16 cellular contexts compared by ENCODE assay signal in genomic region chr19:55248704-55249103, GRCh38. TPM values are rescaled to one million over a fixed set of nuclear protein-coding genes. Genes with fewer than 3 reads are reported as not detected.
A peak's percentile ranks its signal among the peaks of the same experiment; 100 is the strongest.
DNase-seq lines count a peak whose midpoint lies in the region; ATAC-seq and TF ChIP-seq lines count a peak whose summit lies in the region.
"Had no signal": no experiment of that assay in that cellular context is flagged by ENCODE, and none has a peak within 500 bp of the region (broad histone marks: within the 10 kb centered on the region; RNA-seq: fewer than 3 reads in every experiment).

No MANE protein-coding gene starts in this region.

- peaks cover 39% of the 10 kb centered on the region for H3K4me1 Mint-ChIP-seq in Calu3 (ENCODE audit: low read depth, unreplicated experiment)
- peaks cover 28% of the 10 kb centered on the region for H3K4me1 Mint-ChIP-seq in activated T-helper 17 cell treated with anti-CD3 and anti-CD28 coated beads, Interleukin-2, amount 50 U/mL, for 72 hours
- H3K4me1 Mint-ChIP-seq in naive thymus-derived CD8-positive, alpha-beta T cell, result peaks cover 32 to 67% (median 56%) of the 10 kb centered on the region in 4 donors

- peak overlapping the region in 9 of 11 experiments; percentile 24 to 63 (median 46); a peak in 16 of 22 replicates for H3K9ac ChIP-seq in BLaER1 treated with 17β-estradiol and CSF1 and Interleukin-3, amounts not matched to agents 10 nM and 100 nM

- no peaks in the 10 kb centered on the region for H3K9me3 ChIP-seq in BLaER1 treated with 17β-estradiol and CSF1 and Interleukin-3, amounts not matched to agents 10 nM and 100 nM (replicated peaks in 1 of 11)
- H3K9me3 ChIP-seq: gastrocnemius medialis had no signal

- no peak overlapping the region for H3K4me3 ChIP-seq in BLaER1 treated with 17β-estradiol and CSF1 and Interleukin-3, amounts not matched to agents 10 nM and 100 nM
- H3K4me3 ChIP-seq: gastrocnemius medialis, GM23338 had no signal

- peaks cover 40% of the 10 kb centered on the region for H3K36me3 Mint-ChIP-seq in Calu3 (ENCODE audit: insufficient read depth, unreplicated experiment)
- H3K36me3 Mint-ChIP-seq in activated T-helper 17 cell treated with anti-CD3 and anti-CD28 coated beads, Interleukin-2, amount 50 U/mL, for 72 hours (ENCODE audit: low read depth), result peaks cover 76% of the 10 kb centered on the region
- peaks cover 0 to 51% (median 2%) of the 10 kb centered on the region in 3 donors for H3K36me3 Mint-ChIP-seq in naive thymus-derived CD8-positive, alpha-beta T cell

- H3K9me3 Mint-ChIP-seq in Calu3 (ENCODE audit: low read depth, unreplicated experiment), result no peaks in the 10 kb centered on the region
- H3K9me3 Mint-ChIP-seq in activated T-helper 17 cell treated with anti-CD3 and anti-CD28 coated beads, Interleukin-2, amount 50 U/mL, for 72 hours, result no peaks in the 10 kb centered on the region
- H3K9me3 Mint-ChIP-seq in naive thymus-derived CD8-positive, alpha-beta T cell, result no peaks in the 10 kb centered on the region
- H3K9me3 Mint-ChIP-seq: GM23338, neural crest cell had no signal

- DNase-seq in Calu3 (no peak), NCI-H748 treated with DMSO at 0.1 percent for 48 hours (lab: John Stamatoyannopoulos, UW) (no peak), NCI-H2107 (lab: John Stamatoyannopoulos, UW) (no peak)
- DNase-seq in naive thymus-derived CD8-positive, alpha-beta T cell, result no peak
- DNase-seq in central memory CD4-positive, alpha-beta T cell, result no peak
- DNase-seq: gastrocnemius medialis; NCI-H2029 treated with DMSO at 0.1 percent for 48 hours; NCI-H526; stimulated activated CD4-positive, alpha-beta T cell treated with anti-CD3 and anti-CD28 coated beads, Interleukin-4, amount 100 ng/mL, for 24 hours had no signal

- H3K27ac Mint-ChIP-seq in Calu3 (ENCODE audit: unreplicated experiment), result peak overlapping the region; percentile 33
- H3K27ac Mint-ChIP-seq in activated T-helper 17 cell treated with anti-CD3 and anti-CD28 coated beads, Interleukin-2, amount 50 U/mL, for 72 hours, result peak overlapping the region; percentile 67
- peak overlapping the region in 8 of 10 donors; percentile 65 to 85 (median 78) for H3K27ac Mint-ChIP-seq in naive thymus-derived CD8-positive, alpha-beta T cell
- H3K27ac Mint-ChIP-seq: GM23338 had no signal

- intact Hi-C loops in Calu3 (cut with micrococcal nuclease; ENCODE audit: unreplicated experiment), result no loop called here

- CTCF ChIA-PET in Calu3 (lab: Charles Lee), result no interaction called here

- peaks cover 100% of the 10 kb centered on the region in 11 experiments for H4K20me1 ChIP-seq in BLaER1 treated with 17β-estradiol and CSF1 and Interleukin-3, amounts not matched to agents 10 nM and 100 nM

- peaks cover 68 to 73% (median 70%) of the 10 kb centered on the region in 10 experiments for H3K4me1 ChIP-seq in BLaER1 treated with 17β-estradiol and CSF1 and Interleukin-3, amounts not matched to agents 10 nM and 100 nM

- H3K27ac ChIP-seq in BLaER1 treated with 17β-estradiol and CSF1 and Interleukin-3, amounts not matched to agents 10 nM and 100 nM, result peak overlapping the region in 10 of 11 experiments; percentile 1 to 77 (median 30); a peak in 13 of 22 replicates
- H3K27ac ChIP-seq: gastrocnemius medialis had no signal

- BruUV-seq in Calu3 (replicated peaks; lab: Mats Ljungman, UMichigan), result no TSS peak

- H3K36me3 ChIP-seq in BLaER1 treated with 17β-estradiol and CSF1 and Interleukin-3, amounts not matched to agents 10 nM and 100 nM, result peaks cover 41 to 91% (median 75%) of the 10 kb centered on the region in 11 experiments

- POLR2A ChIA-PET in naive thymus-derived CD8-positive, alpha-beta T cell (lab: Charles Lee), result interaction anchor here (1.5 kb wide), 1 partner anchor 9 kb away, joined by 8 read pairs; no protein-coding TSS in a partner anchor

- peak overlapping the region; percentile 57 to 100 (median 99); a peak in 21 of 22 replicates for H3K4me2 ChIP-seq in BLaER1 treated with 17β-estradiol and CSF1 and Interleukin-3, amounts not matched to agents 10 nM and 100 nM
- H3K4me2 ChIP-seq: GM23338 had no signal

- H3K27me3 Mint-ChIP-seq in Calu3 (ENCODE audit: unreplicated experiment), result no peaks in the 10 kb centered on the region
- no peaks in the 10 kb centered on the region for H3K27me3 Mint-ChIP-seq in activated T-helper 17 cell treated with anti-CD3 and anti-CD28 coated beads, Interleukin-2, amount 50 U/mL, for 72 hours
- H3K27me3 Mint-ChIP-seq in naive thymus-derived CD8-positive, alpha-beta T cell, result no peaks in the 10 kb centered on the region

- TF ChIP-seq CTCF in Calu3 (IDR thresholded peaks at IDR 0.05; ENCODE audit: unreplicated experiment), result no peak

- no peak for ATAC-seq in activated T-helper 17 cell treated with anti-CD3 and anti-CD28 coated beads, Interleukin-2, amount 50 U/mL, for 72 hours (replicated peaks)
- ATAC-seq in naive thymus-derived CD8-positive, alpha-beta T cell, result no peak
- no peak for ATAC-seq in GM19395 (IDR thresholded peaks at IDR 0.05; ENCODE audit: unreplicated experiment)
- ATAC-seq: gastrocnemius medialis had no signal

- no peak overlapping the region for H3K4me3 Mint-ChIP-seq in Calu3 (ENCODE audit: low read depth, unreplicated experiment)
- H3K4me3 Mint-ChIP-seq in activated T-helper 17 cell treated with anti-CD3 and anti-CD28 coated beads, Interleukin-2, amount 50 U/mL, for 72 hours, result peak overlapping the region; percentile 17
- peak overlapping the region in 7 of 10 donors; percentile 10 to 71 (median 39) for H3K4me3 Mint-ChIP-seq in naive thymus-derived CD8-positive, alpha-beta T cell
- H3K4me3 Mint-ChIP-seq: GM23338, neural crest cell had no signal

- no peaks in the 10 kb centered on the region for H3K27me3 ChIP-seq in BLaER1 treated with 17β-estradiol and CSF1 and Interleukin-3, amounts not matched to agents 10 nM and 100 nM
- H3K27me3 ChIP-seq: gastrocnemius medialis had no signal

RNA-seq across cellular contexts. Expression of gene PPP6R1, which starts 10.1 kb away (rescaled TPM):
- 126 and 132 TPM in 2 replicates for total RNA-seq in Calu3 (2022)
- 100 to 1,000 TPM; 156 to 319 TPM for total RNA-seq in activated T-helper 17 cell treated with anti-CD3 and anti-CD28 coated beads, Interleukin-2, amount 50 U/mL, for 72 hours
- 100 to 1,000 TPM; 167 to 168 TPM for total RNA-seq in naive thymus-derived CD8-positive, alpha-beta T cell
- 100 to 1,000 TPM in 1 of 3 donors, 10 to 100 TPM in 2; 57.3 to 131 (median 60.9) TPM for polyA plus RNA-seq in naive thymus-derived CD8-positive, alpha-beta T cell

RNA-seq across cellular contexts. Expression of gene TMEM86B, which starts 20.1 kb away (rescaled TPM):
- 14.3 and 14.7 TPM in 2 replicates for total RNA-seq in Calu3 (2022)
- 10 to 100 TPM in 1 of 2 donors, 1 to 10 TPM in 1; 8.5 to 11.3 TPM for total RNA-seq in activated T-helper 17 cell treated with anti-CD3 and anti-CD28 coated beads, Interleukin-2, amount 50 U/mL, for 72 hours
- 10 to 100 TPM; 17.7 to 20.9 TPM for total RNA-seq in naive thymus-derived CD8-positive, alpha-beta T cell
- 1 to 10 TPM in 1 of 3 donors, under 1 TPM in 2; 0.17 to 2.3 (median 0.54) TPM for polyA plus RNA-seq in naive thymus-derived CD8-positive, alpha-beta T cell

RNA-seq across cellular contexts. Expression of gene HSPBP1, which starts 31.2 kb away (rescaled TPM):
- total RNA-seq in Calu3 (2022), result 72.0 and 72.8 TPM in 2 replicates
- 10 to 100 TPM; 20.8 to 56.6 TPM for total RNA-seq in activated T-helper 17 cell treated with anti-CD3 and anti-CD28 coated beads, Interleukin-2, amount 50 U/mL, for 72 hours
- total RNA-seq in naive thymus-derived CD8-positive, alpha-beta T cell, result 10 to 100 TPM; 20.3 to 20.4 TPM
- polyA plus RNA-seq in naive thymus-derived CD8-positive, alpha-beta T cell, result 10 to 100 TPM; 38.6 to 44.8 (median 42.5) TPM

RNA-seq across cellular contexts. Expression of gene BRSK1, which starts 35.1 kb away (rescaled TPM):
- 3.4 and 3.8 TPM in 2 replicates for total RNA-seq in Calu3 (2022)
- total RNA-seq in activated T-helper 17 cell treated with anti-CD3 and anti-CD28 coated beads, Interleukin-2, amount 50 U/mL, for 72 hours, result 10 to 100 TPM in 1 of 2 donors, 1 to 10 TPM in 1; 6.3 to 13.7 TPM
- total RNA-seq in naive thymus-derived CD8-positive, alpha-beta T cell, result 1 to 10 TPM; 1.9 to 2.9 TPM
- polyA plus RNA-seq in naive thymus-derived CD8-positive, alpha-beta T cell, result under 1 TPM in 1 of 3 donors, not detected in 2; 0.24 TPM
- total RNA-seq: gastrocnemius medialis had no signal

RNA-seq across cellular contexts. Expression of gene PTPRH, which starts 39.4 kb away (rescaled TPM):
- total RNA-seq in Calu3 (2022), result 34.6 and 43.2 TPM in 2 replicates
- not detected for total RNA-seq in activated T-helper 17 cell treated with anti-CD3 and anti-CD28 coated beads, Interleukin-2, amount 50 U/mL, for 72 hours
- total RNA-seq in naive thymus-derived CD8-positive, alpha-beta T cell, result not detected
- not detected for polyA plus RNA-seq in naive thymus-derived CD8-positive, alpha-beta T cell
- total RNA-seq: activated CD8-positive, alpha-beta memory T cell treated with anti-CD3 and anti-CD28 coated beads for 36 hours; T-helper 2 cell treated with Interferon-gamma antibody and Interleukin-4, amounts not matched to agents 100 ng/mL and 5 ng/mL, for 36 hours had no signal
